Comparison of ENCODE assay signal across 31 cellular contexts in the genomic region with DNA sequence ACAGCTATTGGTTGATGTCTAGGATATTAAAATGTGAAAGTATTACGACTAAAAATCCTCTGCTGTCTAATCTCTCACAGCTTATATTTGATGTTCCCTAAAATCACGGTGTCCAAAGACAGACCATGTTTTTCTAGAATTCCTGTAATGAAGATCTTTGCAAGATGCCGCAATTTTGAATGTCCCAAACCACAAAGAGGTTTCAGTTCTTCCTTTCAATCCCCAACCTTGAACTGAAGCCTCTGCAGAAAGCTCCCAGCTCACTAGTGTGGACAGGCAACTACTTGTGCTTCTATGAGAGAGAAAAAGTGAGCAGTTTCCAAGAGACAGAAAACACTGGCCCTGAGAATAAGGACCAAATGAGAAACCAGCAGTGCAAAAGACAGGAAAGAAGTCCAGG.
"Had no signal": no experiment of that assay in that cellular context is flagged by ENCODE, and none has a peak within 500 bp of the region (broad histone marks: within the 10 kb centered on the region; RNA-seq: fewer than 3 reads in every experiment).

No MANE protein-coding gene starts in this region.

- DNase-seq: activated CD4-positive, alpha-beta memory T cell treated with anti-CD3 and anti-CD28 coated beads for 36 hours; activated CD4-positive, alpha-beta T cell treated with anti-CD3 and anti-CD28 coated beads, Interleukin-2, amount 10 ng/mL, durations not matched to agents 24 days and 14 days; activated CD8-positive, alpha-beta memory T cell treated with anti-CD3 and anti-CD28 coated beads, Interleukin-2, amount 50 U/mL, for 48 hours; activated gamma-delta T cell; activated naive CD4-positive, alpha-beta T cell treated with anti-CD3 and anti-CD28 coated beads, Interleukin-2, amount 10 ng/mL, durations not matched to agents 7 days and 5 days; activated naive CD8-positive, alpha-beta T cell treated with anti-CD3 and anti-CD28 coated beads, Interleukin-2, amount 10 ng/mL, durations not matched to agents 7 days and 5 days; activated T-cell treated with anti-CD3 and anti-CD28 coated beads, Interleukin-2, amount 50 U/mL, for 24 hours; cerebellar nuclear complex; colonic mucosa; effector CD8-positive, alpha-beta T cell; esophagus squamous epithelium; foreskin melanocyte; heart right ventricle; midbrain; naive thymus-derived CD4-positive, alpha-beta T cell; ovary; psoas muscle; sigmoid colon; small intestine; stimulated activated CD4-positive, alpha-beta T cell treated with anti-CD3 and anti-CD28 coated beads, Interleukin-4, amount 100 ng/mL, for 4 hours; stimulated activated CD8-positive, alpha-beta memory T cell treated with anti-CD3 and anti-CD28 coated beads, Interleukin-4, amount 100 ng/mL, for 48 hours; stomach; thyroid gland; upper lobe of left lung; WERI-Rb-1 had no signal

- H3K4me3 ChIP-seq: ascending aorta, cardiac muscle cell, colonic mucosa, esophagus squamous epithelium, heart right ventricle, ovary, psoas muscle, sigmoid colon, stomach, thyroid gland, upper lobe of left lung, vagina had no signal

- H3K9me3 ChIP-seq: colonic mucosa, esophagus squamous epithelium, ovary, sigmoid colon, stomach, thyroid gland, upper lobe of left lung, vagina had no signal

- H3K27me3 ChIP-seq: ascending aorta, colonic mucosa, ovary, thyroid gland, upper lobe of left lung, vagina had no signal

- H3K27ac ChIP-seq: ascending aorta, cardiac muscle cell, colonic mucosa, epithelial cell of prostate, esophagus squamous epithelium, heart right ventricle, ovary, psoas muscle, sigmoid colon, stomach, thyroid gland, upper lobe of left lung, vagina, WERI-Rb-1 had no signal

- ATAC-seq: activated CD4-positive, CD25-positive, alpha-beta regulatory T cell treated with anti-CD3 and anti-CD28 coated beads, Interleukin-2, amount 50 U/mL, for 24 hours; heart right ventricle; naive thymus-derived CD4-positive, alpha-beta T cell; psoas muscle; stimulated activated memory B cell treated with anti-CD40 and anti-IgM and Interleukin-4, amounts not matched to agents 10 μg/mL and 1 μg/mL and 100 μg/mL, for 72 hours had no signal

- H3K36me3 ChIP-seq: ascending aorta, cardiac muscle cell, colonic mucosa, esophagus squamous epithelium, heart right ventricle, ovary, sigmoid colon, stomach, thyroid gland, upper lobe of left lung, vagina, WERI-Rb-1 had no signal

- H3K4me1 ChIP-seq: ascending aorta, colonic mucosa, heart right ventricle, psoas muscle, sigmoid colon, stomach, thyroid gland, upper lobe of left lung, vagina had no signal
